In the genomic region with DNA sequence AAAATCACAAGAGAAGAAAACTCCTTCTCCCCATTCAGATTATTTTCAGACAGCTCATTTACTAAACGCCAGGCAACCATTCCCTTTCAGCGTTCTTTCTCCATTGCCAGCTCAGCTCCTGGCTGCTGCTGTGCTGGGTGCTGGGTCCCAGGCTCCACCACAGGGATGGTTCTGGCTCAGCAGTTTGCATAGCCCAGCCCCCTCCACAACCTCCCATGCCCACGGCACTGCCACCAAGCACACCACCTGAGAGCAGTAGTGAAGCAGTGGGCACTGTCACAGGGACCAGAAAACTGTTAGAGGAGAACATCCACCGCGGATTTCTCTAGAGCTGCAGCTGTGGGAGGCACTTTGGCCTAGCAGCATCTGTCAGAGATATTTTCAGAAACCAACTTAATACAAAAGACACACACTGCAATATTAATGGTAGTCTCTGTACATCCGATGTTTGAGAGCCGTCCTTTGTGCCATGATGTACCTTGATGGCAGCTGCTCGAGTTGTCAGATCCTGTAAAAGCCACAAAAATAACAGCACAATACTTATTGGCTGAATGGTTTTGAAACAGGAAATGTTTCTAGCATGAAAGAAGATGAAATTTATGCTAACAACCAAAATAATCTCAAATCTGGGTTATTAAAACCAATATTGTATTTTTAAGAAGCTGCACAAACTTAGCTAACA, we compare ENCODE assay signal across 15 cellular contexts.
DNase-seq lines count a peak whose midpoint lies in the region; ATAC-seq and TF ChIP-seq lines count a peak whose summit lies in the region.
"Had no signal": no experiment of that assay in that cellular context is flagged by ENCODE, and none has a peak within 500 bp of the region (broad histone marks: within the 10 kb centered on the region; RNA-seq: fewer than 3 reads in every experiment).

No MANE protein-coding gene starts in this region.

- H3K36me3 ChIP-seq in right atrium auricular region, result no peaks in the 10 kb centered on the region
- no peaks in the 10 kb centered on the region for H3K36me3 ChIP-seq in mucosa of rectum (ENCODE audit: control insufficient read depth in 2 of 2, insufficient read depth in 2 of 2, low read length in 2 of 2)
- no peaks in the 10 kb centered on the region for H3K36me3 ChIP-seq in colonic mucosa
- H3K36me3 ChIP-seq: prostate gland, upper lobe of left lung had no signal

- intact Hi-C loops in left cardiac atrium (cut with DNase I), result no loop called here
- intact Hi-C loops in colonic mucosa (cut with DNase I), result no loop called here

- H3K9me3 ChIP-seq in right atrium auricular region (no peaks in the 10 kb centered on the region), mucosa of rectum (ENCODE audit: control insufficient read depth in 2 of 2, low read length in 2 of 2) (no peaks in the 10 kb centered on the region), colonic mucosa (no peaks in the 10 kb centered on the region)
- H3K9me3 ChIP-seq: prostate gland, upper lobe of left lung had no signal

- H3K9ac ChIP-seq in mucosa of rectum (ENCODE audit: low read depth in 1 of 2, low read length in 2 of 2), result no peak overlapping the region
- no peak overlapping the region for H3K9ac ChIP-seq in colonic mucosa (ENCODE audit: low read depth in 2 of 2, low read length in 2 of 2)

- H3K27ac Mint-ChIP-seq in activated T-helper 17 cell treated with anti-CD3 and anti-CD28 coated beads, Interleukin-2, amount 50 U/mL, for 72 hours, result peak overlapping the region; percentile 48

- peaks cover 48% of the 10 kb centered on the region for H3K4me1 Mint-ChIP-seq in activated T-helper 17 cell treated with anti-CD3 and anti-CD28 coated beads, Interleukin-2, amount 50 U/mL, for 72 hours

- peaks cover 0 to 9% of the 10 kb centered on the region in 2 donors for H3K4me1 ChIP-seq in right atrium auricular region
- H3K4me1 ChIP-seq in mucosa of rectum (ENCODE audit: control insufficient read depth in 2 of 2, insufficient read depth in 2 of 2, low read length in 2 of 2), result no peaks in the 10 kb centered on the region
- no peaks in the 10 kb centered on the region for H3K4me1 ChIP-seq in colonic mucosa
- H3K4me1 ChIP-seq: prostate gland had no signal

- ATAC-seq in left cardiac atrium, result peak; percentile 47 to 51
- peak; percentile 49 for ATAC-seq in activated T-helper 17 cell treated with anti-CD3 and anti-CD28 coated beads, Interleukin-2, amount 50 U/mL, for 72 hours (replicated peaks)
- no peak for ATAC-seq in GM18907 (IDR thresholded peaks at IDR 0.05; ENCODE audit: unreplicated experiment)
- no peak for ATAC-seq in GM21576 (IDR thresholded peaks at IDR 0.05; ENCODE audit: unreplicated experiment)
- ATAC-seq: left colon had no signal

- H3K36me3 Mint-ChIP-seq in activated T-helper 17 cell treated with anti-CD3 and anti-CD28 coated beads, Interleukin-2, amount 50 U/mL, for 72 hours (ENCODE audit: low read depth), result no peaks in the 10 kb centered on the region

- no peaks in the 10 kb centered on the region for H3K9me3 Mint-ChIP-seq in activated T-helper 17 cell treated with anti-CD3 and anti-CD28 coated beads, Interleukin-2, amount 50 U/mL, for 72 hours

- no peak overlapping the region for H3K4me3 ChIP-seq in right atrium auricular region
- H3K4me3 ChIP-seq in mucosa of rectum (ENCODE audit: low read length in 2 of 2), result no peak overlapping the region
- no peak overlapping the region for H3K4me3 ChIP-seq in colonic mucosa
- H3K4me3 ChIP-seq: prostate gland, upper lobe of left lung had no signal

- no peaks in the 10 kb centered on the region for H3K27me3 ChIP-seq in right atrium auricular region
- no peaks in the 10 kb centered on the region for H3K27me3 ChIP-seq in mucosa of rectum (ENCODE audit: control insufficient read depth in 2 of 2, insufficient read depth in 2 of 2, low read length in 2 of 2)
- no peaks in the 10 kb centered on the region for H3K27me3 ChIP-seq in colonic mucosa
- H3K27me3 ChIP-seq: upper lobe of left lung had no signal

- peak overlapping the region; percentile 44 for H3K4me3 Mint-ChIP-seq in activated T-helper 17 cell treated with anti-CD3 and anti-CD28 coated beads, Interleukin-2, amount 50 U/mL, for 72 hours

- no peak for DNase-seq in left cardiac atrium
- DNase-seq in right atrium auricular region (ENCODE audit: low spot score), result no peak
- no peak for DNase-seq in GM19240 (ENCODE audit: insufficient read length, low spot score)
- no peak for DNase-seq in colonic mucosa
- DNase-seq: activated effector memory CD4-positive, alpha-beta T cell treated with Interleukin-2 at 50 U/mL for 16 hours; cortex of kidney; GF-D8; left colon; NCI-H187 treated with DMSO at 0.1 percent for 48 hours had no signal

- H3K27me3 Mint-ChIP-seq in activated T-helper 17 cell treated with anti-CD3 and anti-CD28 coated beads, Interleukin-2, amount 50 U/mL, for 72 hours, result no peaks in the 10 kb centered on the region

- TF ChIP-seq CTCF in right atrium auricular region (IDR thresholded peaks at IDR 0.05) (no peak), colonic mucosa (IDR thresholded peaks at IDR 0.05) (no peak)

- no peak overlapping the region for H3K27ac ChIP-seq in right atrium auricular region
- peak overlapping the region; percentile 20 to 27 for H3K27ac ChIP-seq in mucosa of rectum (ENCODE audit: low read depth in 2 of 2, low read length in 2 of 2)
- no peak overlapping the region for H3K27ac ChIP-seq in colonic mucosa
- H3K27ac ChIP-seq: prostate gland had no signal

Comparison
In these comparisons a context has a peak if more than half of its experiments do, and no peak if none do; other contexts are left out.
1. ATAC-seq: peak in left cardiac atrium (2 of 2) and activated T-helper 17 cell treated with anti-CD3 and anti-CD28 coated beads, Interleukin-2, amount 50 U/mL, for 72 hours (single experiment); none in GM18907 (single experiment) and GM21576 (single experiment).
2. H3K27ac ChIP-seq: peak in mucosa of rectum (2 of 2); none in right atrium auricular region (0 of 2) and colonic mucosa (single experiment).